1 cellular context compared by ENCODE assay signal in the genomic region with DNA sequence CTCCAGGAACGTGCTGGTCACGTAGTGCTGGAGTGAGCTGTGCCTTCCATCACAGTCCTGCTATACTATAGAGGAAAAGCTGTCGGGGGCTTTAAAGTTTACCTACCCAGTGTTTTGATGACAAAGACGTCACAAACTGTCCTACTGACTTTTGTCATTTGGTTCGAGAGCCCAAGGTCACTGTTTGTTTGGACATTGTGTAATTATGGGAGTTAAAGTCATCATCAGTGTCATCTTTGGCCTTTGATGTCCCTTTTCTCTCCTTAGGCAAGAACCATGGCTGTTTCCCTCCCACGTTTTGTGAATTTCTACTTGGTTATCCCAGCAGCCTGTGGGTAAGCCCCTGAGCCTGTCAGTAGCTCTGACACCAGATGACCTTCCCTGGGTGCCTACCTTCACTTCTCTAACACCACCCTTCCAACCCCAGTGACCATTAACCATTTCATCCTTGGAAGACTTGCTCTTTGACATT.
TF ChIP-seq lines count a peak whose summit lies in the region.

No MANE protein-coding gene starts in this region.

TF ChIP-seq in HepG2, 621 proteins besides CTCF, POLR2A, EP300 and RAD21 (continued from another document):
- TF ChIP-seq, protein P1, sequence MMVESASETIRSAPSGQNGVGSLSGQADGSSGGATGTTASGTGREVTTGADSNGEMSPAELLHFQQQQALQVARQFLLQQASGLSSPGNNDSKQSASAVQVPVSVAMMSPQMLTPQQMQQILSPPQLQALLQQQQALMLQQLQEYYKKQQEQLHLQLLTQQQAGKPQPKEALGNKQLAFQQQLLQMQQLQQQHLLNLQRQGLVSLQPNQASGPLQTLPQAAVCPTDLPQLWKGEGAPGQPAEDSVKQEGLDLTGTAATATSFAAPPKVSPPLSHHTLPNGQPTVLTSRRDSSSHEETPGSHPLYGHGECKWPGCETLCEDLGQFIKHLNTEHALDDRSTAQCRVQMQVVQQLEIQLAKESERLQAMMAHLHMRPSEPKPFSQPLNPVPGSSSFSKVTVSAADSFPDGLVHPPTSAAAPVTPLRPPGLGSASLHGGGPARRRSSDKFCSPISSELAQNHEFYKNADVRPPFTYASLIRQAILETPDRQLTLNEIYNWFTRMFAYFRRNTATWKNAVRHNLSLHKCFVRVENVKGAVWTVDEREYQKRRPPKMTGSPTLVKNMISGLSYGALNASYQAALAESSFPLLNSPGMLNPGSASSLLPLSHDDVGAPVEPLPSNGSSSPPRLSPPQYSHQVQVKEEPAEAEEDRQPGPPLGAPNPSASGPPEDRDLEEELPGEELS (CRISPR knock-in tag; IDR thresholded peaks at IDR 0.05), result peak; percentile 98
- TF ChIP-seq, protein P2, sequence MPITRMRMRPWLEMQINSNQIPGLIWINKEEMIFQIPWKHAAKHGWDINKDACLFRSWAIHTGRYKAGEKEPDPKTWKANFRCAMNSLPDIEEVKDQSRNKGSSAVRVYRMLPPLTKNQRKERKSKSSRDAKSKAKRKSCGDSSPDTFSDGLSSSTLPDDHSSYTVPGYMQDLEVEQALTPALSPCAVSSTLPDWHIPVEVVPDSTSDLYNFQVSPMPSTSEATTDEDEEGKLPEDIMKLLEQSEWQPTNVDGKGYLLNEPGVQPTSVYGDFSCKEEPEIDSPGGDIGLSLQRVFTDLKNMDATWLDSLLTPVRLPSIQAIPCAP (CRISPR knock-in tag; IDR thresholded peaks at IDR 0.05; ENCODE audit: low read depth), result no peak
- TF ChIP-seq ZNF614 (CRISPR knock-in tag; IDR thresholded peaks at IDR 0.05; ENCODE audit: borderline replicate concordance) (peak; percentile 91), CREM (IDR thresholded peaks at IDR 0.05) (peak; percentile 96), CREM (CRISPR knock-in tag; IDR thresholded peaks at IDR 0.05) (no peak), ERF (CRISPR knock-in tag; IDR thresholded peaks at IDR 0.05) (peak; percentile 84), MED13 (CRISPR knock-in tag; IDR thresholded peaks at IDR 0.05) (no peak), TOE1 (CRISPR knock-in tag; IDR thresholded peaks at IDR 0.05) (no peak), NKX3-1 (CRISPR knock-in tag; IDR thresholded peaks at IDR 0.05) (peak; percentile 51), CHCHD3 (CRISPR knock-in tag; IDR thresholded peaks at IDR 0.05) (no peak), KLF12 (CRISPR knock-in tag; IDR thresholded peaks at IDR 0.05; ENCODE audit: borderline replicate concordance) (no peak), PAF1 (CRISPR knock-in tag; IDR thresholded peaks at IDR 0.05) (no peak), PLRG1 (conservative IDR thresholded peaks at IDR 0.05) (no peak), MEIS2 (CRISPR knock-in tag; IDR thresholded peaks at IDR 0.05) (peak; percentile 99), ZNF616 (CRISPR knock-in tag; IDR thresholded peaks at IDR 0.05; ENCODE audit: low read depth) (peak; percentile 43; the same call in 1 of the 2 replicates), ZNF558 (CRISPR knock-in tag; IDR thresholded peaks at IDR 0.05; ENCODE audit: borderline replicate concordance) (peak; percentile 68; the same call in 1 of the 2 replicates), ZSCAN29 (CRISPR knock-in tag; conservative IDR thresholded peaks at IDR 0.05) (no peak), ZNF441 (CRISPR knock-in tag; IDR thresholded peaks at IDR 0.05; ENCODE audit: borderline replicate concordance) (peak; percentile 43; the same call in 1 of the 2 replicates), CHD4 (IDR thresholded peaks at IDR 0.05; ENCODE audit: borderline replicate concordance, low read length) (no peak), RXRA (CRISPR knock-in tag; IDR thresholded peaks at IDR 0.05) (peak; percentile 86; the same call in 1 of the 2 replicates)
- TF ChIP-seq, protein P3, sequence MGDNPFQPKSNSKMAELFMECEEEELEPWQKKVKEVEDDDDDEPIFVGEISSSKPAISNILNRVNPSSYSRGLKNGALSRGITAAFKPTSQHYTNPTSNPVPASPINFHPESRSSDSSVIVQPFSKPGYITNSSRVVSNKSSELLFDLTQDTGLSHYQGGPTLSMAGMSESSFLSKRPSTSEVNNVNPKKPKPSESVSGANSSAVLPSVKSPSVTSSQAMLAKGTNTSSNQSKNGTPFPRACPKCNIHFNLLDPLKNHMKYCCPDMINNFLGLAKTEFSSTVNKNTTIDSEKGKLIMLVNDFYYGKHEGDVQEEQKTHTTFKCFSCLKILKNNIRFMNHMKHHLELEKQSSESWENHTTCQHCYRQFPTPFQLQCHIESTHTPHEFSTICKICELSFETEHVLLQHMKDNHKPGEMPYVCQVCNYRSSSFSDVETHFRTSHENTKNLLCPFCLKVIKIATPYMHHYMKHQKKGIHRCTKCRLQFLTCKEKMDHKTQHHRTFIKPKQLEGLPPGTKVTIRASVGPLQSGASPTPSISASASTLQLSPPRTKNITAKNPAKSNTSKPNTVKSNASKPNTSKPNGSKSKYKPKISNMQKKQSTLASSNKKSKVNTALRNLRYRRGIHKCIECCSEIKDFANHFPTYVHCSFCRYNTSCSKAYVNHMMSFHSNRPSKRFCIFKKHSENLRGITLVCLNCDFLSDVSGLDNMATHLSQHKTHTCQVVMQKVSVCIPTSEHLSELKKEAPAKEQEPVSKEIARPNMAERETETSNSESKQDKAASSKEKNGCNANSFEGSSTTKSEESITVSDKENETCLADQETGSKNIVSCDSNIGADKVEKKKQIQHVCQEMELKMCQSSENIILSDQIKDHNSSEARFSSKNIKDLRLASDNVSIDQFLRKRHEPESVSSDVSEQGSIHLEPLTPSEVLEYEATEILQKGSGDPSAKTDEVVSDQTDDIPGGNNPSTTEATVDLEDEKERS (CRISPR knock-in tag; IDR thresholded peaks at IDR 0.05), result peak; percentile 87
- TF ChIP-seq, protein P4, sequence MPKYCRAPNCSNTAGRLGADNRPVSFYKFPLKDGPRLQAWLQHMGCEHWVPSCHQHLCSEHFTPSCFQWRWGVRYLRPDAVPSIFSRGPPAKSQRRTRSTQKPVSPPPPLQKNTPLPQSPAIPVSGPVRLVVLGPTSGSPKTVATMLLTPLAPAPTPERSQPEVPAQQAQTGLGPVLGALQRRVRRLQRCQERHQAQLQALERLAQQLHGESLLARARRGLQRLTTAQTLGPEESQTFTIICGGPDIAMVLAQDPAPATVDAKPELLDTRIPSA (CRISPR knock-in tag; IDR thresholded peaks at IDR 0.05; ENCODE audit: borderline replicate concordance), result no peak
- TF ChIP-seq, protein P5, sequence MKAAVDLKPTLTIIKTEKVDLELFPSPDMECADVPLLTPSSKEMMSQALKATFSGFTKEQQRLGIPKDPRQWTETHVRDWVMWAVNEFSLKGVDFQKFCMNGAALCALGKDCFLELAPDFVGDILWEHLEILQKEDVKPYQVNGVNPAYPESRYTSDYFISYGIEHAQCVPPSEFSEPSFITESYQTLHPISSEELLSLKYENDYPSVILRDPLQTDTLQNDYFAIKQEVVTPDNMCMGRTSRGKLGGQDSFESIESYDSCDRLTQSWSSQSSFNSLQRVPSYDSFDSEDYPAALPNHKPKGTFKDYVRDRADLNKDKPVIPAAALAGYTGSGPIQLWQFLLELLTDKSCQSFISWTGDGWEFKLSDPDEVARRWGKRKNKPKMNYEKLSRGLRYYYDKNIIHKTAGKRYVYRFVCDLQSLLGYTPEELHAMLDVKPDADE (CRISPR knock-in tag; IDR thresholded peaks at IDR 0.05), result no peak
- TF ChIP-seq, protein P6, sequence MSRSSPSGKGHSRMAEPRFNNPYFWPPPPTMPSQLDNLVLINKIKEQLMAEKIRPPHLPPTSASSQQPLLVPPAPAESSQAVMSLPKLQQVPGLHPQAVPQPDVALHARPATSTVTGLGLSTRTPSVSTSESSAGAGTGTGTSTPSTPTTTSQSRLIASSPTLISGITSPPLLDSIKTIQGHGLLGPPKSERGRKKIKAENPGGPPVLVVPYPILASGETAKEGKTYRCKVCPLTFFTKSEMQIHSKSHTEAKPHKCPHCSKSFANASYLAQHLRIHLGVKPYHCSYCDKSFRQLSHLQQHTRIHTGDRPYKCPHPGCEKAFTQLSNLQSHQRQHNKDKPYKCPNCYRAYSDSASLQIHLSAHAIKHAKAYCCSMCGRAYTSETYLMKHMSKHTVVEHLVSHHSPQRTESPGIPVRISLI (CRISPR knock-in tag; IDR thresholded peaks at IDR 0.05; ENCODE audit: borderline replicate concordance), result peak; percentile 50; the same call in 1 of the 2 replicates
